Comparison of ENCODE assay signal across 9 cellular contexts in the genomic region with DNA sequence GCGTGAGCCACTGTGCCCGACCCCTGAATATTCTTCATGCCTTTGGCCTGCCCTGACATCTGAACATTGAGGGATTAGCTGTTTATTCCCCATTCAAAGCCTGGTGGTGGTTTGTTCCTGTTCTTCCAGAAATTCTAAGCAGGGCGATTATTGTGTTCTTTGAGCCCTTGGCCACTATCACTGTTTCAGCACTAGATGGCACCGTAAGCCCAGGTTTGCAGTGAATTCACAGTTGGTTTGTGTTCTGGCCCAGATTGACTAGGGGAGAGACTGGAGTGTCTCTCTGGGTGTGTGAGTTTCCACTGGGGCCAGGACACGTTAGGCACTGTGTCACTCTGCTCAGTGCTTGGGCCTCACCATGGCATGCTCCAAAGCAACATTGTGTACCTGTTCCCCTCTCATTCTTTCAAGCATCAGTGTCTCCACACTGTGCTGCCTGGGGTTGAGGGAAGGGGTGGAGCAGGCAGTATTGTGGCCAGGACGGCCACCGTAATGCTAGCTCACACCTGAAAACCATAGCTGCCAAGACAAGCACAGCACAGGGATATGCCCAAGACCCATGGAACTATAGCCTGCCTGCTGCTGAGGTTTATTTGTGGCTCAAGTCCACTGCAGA. TPM values are rescaled to one million over a fixed set of nuclear protein-coding genes. Genes with fewer than 3 reads are reported as not detected.
A peak's percentile ranks its signal among the peaks of the same experiment; 100 is the strongest.
DNase-seq lines count a peak whose midpoint lies in the region; ATAC-seq, FAIRE-seq and TF ChIP-seq lines count a peak whose summit lies in the region.
"Had no signal": no experiment of that assay in that cellular context is flagged by ENCODE, and none has a peak within 500 bp of the region (broad histone marks: within the 10 kb centered on the region; RNA-seq: fewer than 3 reads in every experiment).

No MANE protein-coding gene starts in this region.

- H3K9me3 ChIP-seq in WERI-Rb-1 (ENCODE audit: severe bottlenecking) (no peaks in the 10 kb centered on the region), upper lobe of right lung (no peaks in the 10 kb centered on the region)

- H3K27ac ChIP-seq in WERI-Rb-1 (no peak overlapping the region), upper lobe of right lung (no peak overlapping the region)
- H3K27ac ChIP-seq: SK-N-MC had no signal

- H3K4me1 ChIP-seq in upper lobe of right lung, result no peaks in the 10 kb centered on the region

- no peak overlapping the region for H3K4me3 ChIP-seq in WERI-Rb-1 (ENCODE audit: low read depth, low read length)
- H3K4me3 ChIP-seq in upper lobe of right lung, result no peak overlapping the region
- H3K4me3 ChIP-seq: SK-N-MC had no signal

- FAIRE-seq in D721Med (lab: Jason Lieb, UNC), result no peak

- H3K36me3 ChIP-seq in WERI-Rb-1 (peaks cover 17% of the 10 kb centered on the region), upper lobe of right lung (no peaks in the 10 kb centered on the region)

- ATAC-seq in upper lobe of right lung (peak; percentile 83), GM18870 (IDR thresholded peaks at IDR 0.05; ENCODE audit: unreplicated experiment) (no peak)
- no peak for ATAC-seq in activated CD4-positive, CD25-positive, alpha-beta regulatory T cell treated with anti-CD3 and anti-CD28 coated beads, Interleukin-2, amount 50 U/mL, for 24 hours

- DNase-seq in D721Med (ENCODE audit: insufficient read length, low spot score) (no peak), HFFc6 (peak; percentile 62), WERI-Rb-1 (peak; percentile 41), hepatic stellate cell (ENCODE audit: low spot score) (peak; percentile 36), upper lobe of right lung (no peak), mesenteric fat pad (ENCODE audit: low spot score) (no peak)

- H3K27me3 ChIP-seq in WERI-Rb-1 (ENCODE audit: insufficient read depth, low read depth, severe bottlenecking) (no peaks in the 10 kb centered on the region), upper lobe of right lung (no peaks in the 10 kb centered on the region)

- H3K27me3 Mint-ChIP-seq in HFFc6 (ENCODE audit: insufficient read depth), result no peaks in the 10 kb centered on the region; the same call in 1 of the 2 replicates

- H3K4me1 Mint-ChIP-seq in HFFc6 (ENCODE audit: low read depth), result peaks cover 50% of the 10 kb centered on the region

- intact Hi-C loops in upper lobe of right lung (cut with DNase I), result no loop called here

- H3K36me3 Mint-ChIP-seq in HFFc6 (ENCODE audit: low read depth), result no peaks in the 10 kb centered on the region; the same call in 1 of the 2 replicates

- no peak overlapping the region for H3K4me3 Mint-ChIP-seq in HFFc6

- H3K27ac Mint-ChIP-seq in HFFc6, result no peak overlapping the region

- TF ChIP-seq CTCF in D721Med (IDR thresholded peaks at IDR 0.05; ENCODE audit: insufficient read depth, missing control alignments) (peak; percentile 38), HFFc6 (IDR thresholded peaks at IDR 0.05) (peak; percentile 84), WERI-Rb-1 (IDR thresholded peaks at IDR 0.05; ENCODE audit: low read depth, low read length) (peak; percentile 70), upper lobe of right lung (IDR thresholded peaks at IDR 0.05) (peak; percentile 41)

- no peaks in the 10 kb centered on the region for H3K9me3 Mint-ChIP-seq in HFFc6

RNA-seq across cellular contexts. Expression of a gene that starts 52.7 kb away (rescaled TPM):
- 10 to 100 TPM; 32.4 to 43.6 (median 35.7) TPM for total RNA-seq in HFFc6 (2021; fragmentation: NEBNext Ultra II Directional; extraction: Animal tissue kit (Norgen Biotek cat#: 25700))
- 45.8 TPM for total RNA-seq in upper lobe of right lung
- 43.7 TPM for total RNA-seq in mesenteric fat pad

Comparison
In these comparisons a context has a peak if more than half of its experiments do, and no peak if none do; other contexts are left out.
1. DNase-seq: peak in HFFc6 (single experiment), WERI-Rb-1 (single experiment) and hepatic stellate cell (single experiment); none in D721Med (single experiment), upper lobe of right lung (single experiment) and mesenteric fat pad (single experiment).
2. Peak in every context shown above with its lines, with median percentiles within 50 percentile points of each other: CTCF ChIP-seq.